Comparison of ENCODE assay signal across 15 cellular contexts in the genomic region with DNA sequence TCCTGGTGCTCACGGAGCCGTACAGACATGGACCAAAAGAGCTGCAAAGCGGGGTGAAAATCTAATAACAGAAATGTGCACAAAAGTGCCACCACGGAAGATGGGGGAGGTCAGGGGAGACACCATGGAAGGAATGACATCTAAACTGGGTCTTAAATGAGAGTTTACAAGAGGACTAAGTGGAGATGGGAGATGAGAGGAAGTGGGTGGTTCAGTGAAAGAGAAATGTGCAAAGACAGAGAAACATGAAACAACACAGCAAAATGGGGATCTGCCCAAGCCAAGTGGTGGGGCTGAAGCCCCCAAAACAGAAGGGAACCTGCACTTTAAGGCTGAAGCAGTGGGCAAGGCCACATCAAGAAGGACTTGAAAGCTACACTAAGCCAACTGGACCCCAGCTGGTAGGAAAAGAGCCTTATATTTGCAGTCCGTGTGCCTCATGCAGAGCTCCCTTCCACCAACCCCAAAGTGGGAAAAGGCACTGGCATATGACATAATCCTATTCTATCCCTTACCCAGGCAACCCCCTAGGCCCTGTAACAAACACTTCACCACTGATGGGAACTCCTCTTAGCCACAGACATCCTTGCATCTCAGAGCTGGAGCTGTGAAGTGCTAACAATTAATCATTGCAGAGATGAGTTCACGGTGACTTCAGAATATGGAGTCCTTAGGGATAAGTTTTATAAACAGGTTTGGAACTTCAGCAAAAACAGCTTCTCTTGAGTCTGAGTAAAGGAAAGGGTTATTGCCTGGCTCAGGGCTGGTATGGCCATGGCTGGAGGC.
A peak's percentile ranks its signal among the peaks of the same experiment; 100 is the strongest.
DNase-seq lines count a peak whose midpoint lies in the region; ATAC-seq, FAIRE-seq and TF ChIP-seq lines count a peak whose summit lies in the region.
"Had no signal": no experiment of that assay in that cellular context is flagged by ENCODE, and none has a peak within 500 bp of the region (broad histone marks: within the 10 kb centered on the region; RNA-seq: fewer than 3 reads in every experiment).

No MANE protein-coding gene starts in this region.

- no peaks in the 10 kb centered on the region for H3K9me3 ChIP-seq in effector memory CD4-positive, alpha-beta T cell (ENCODE audit: control insufficient read depth, low read length)
- no peaks in the 10 kb centered on the region for H3K9me3 ChIP-seq in upper lobe of right lung
- H3K9me3 ChIP-seq: BE2C, gastrocnemius medialis had no signal

- CTCF ChIA-PET in activated naive CD4-positive, alpha-beta T cell treated with anti-CD3 and anti-CD28 coated beads, Interleukin-2, amount 10 ng/mL, durations not matched to agents 7 days and 5 days (lab: Charles Lee): interaction anchor here (1.6 to 2.1 kb wide), 3 partner anchors 10 to 129 kb away, joined by 3 to 11 read pairs (median 6); no protein-coding TSS in a partner anchor

- TF ChIP-seq CTCF in upper lobe of right lung (IDR thresholded peaks at IDR 0.05) (no peak), GM10266 (IDR thresholded peaks at IDR 0.05; ENCODE audit: control insufficient read depth, insufficient read depth, low read depth, missing control alignments) (no peak)

- H3K27ac Mint-ChIP-seq in activated naive CD4-positive, alpha-beta T cell treated with anti-CD3 and anti-CD28 coated beads, Interleukin-2, amount 10 ng/mL, durations not matched to agents 7 days and 5 days: peak overlapping the region; percentile 76

- no peak for FAIRE-seq in RCC 7860 (lab: Jason Lieb, UNC)

- H3K36me3 ChIP-seq in effector memory CD4-positive, alpha-beta T cell (ENCODE audit: control insufficient read depth, insufficient read depth, low read length): no peaks in the 10 kb centered on the region
- H3K36me3 ChIP-seq in upper lobe of right lung: no peaks in the 10 kb centered on the region
- H3K36me3 ChIP-seq: BE2C, gastrocnemius medialis had no signal

- no peaks in the 10 kb centered on the region for H3K27me3 Mint-ChIP-seq in activated naive CD4-positive, alpha-beta T cell treated with anti-CD3 and anti-CD28 coated beads, Interleukin-2, amount 10 ng/mL, durations not matched to agents 7 days and 5 days
- H3K27me3 Mint-ChIP-seq: stimulated activated naive B cell treated with anti-CD40 and anti-IgM and Interleukin-4, amounts not matched to agents 10 μg/mL and 1 μg/mL and 100 μg/mL, for 72 hours had no signal

- H3K9me3 Mint-ChIP-seq in activated naive CD4-positive, alpha-beta T cell treated with anti-CD3 and anti-CD28 coated beads, Interleukin-2, amount 10 ng/mL, durations not matched to agents 7 days and 5 days: no peaks in the 10 kb centered on the region

- H3K4me1 Mint-ChIP-seq in activated naive CD4-positive, alpha-beta T cell treated with anti-CD3 and anti-CD28 coated beads, Interleukin-2, amount 10 ng/mL, durations not matched to agents 7 days and 5 days: peaks cover 94% of the 10 kb centered on the region

- no peak overlapping the region for H3K27ac ChIP-seq in effector memory CD4-positive, alpha-beta T cell (ENCODE audit: insufficient read depth, low read length, poor library complexity, severe bottlenecking)
- no peak overlapping the region for H3K27ac ChIP-seq in upper lobe of right lung

- intact Hi-C loops in upper lobe of right lung (cut with DNase I): no loop called here

- DNase-seq in activated naive CD4-positive, alpha-beta T cell treated with anti-CD3 and anti-CD28 coated beads, Interleukin-2, amount 10 ng/mL, durations not matched to agents 7 days and 5 days: peak; percentile 22
- DNase-seq in activated naive CD4-positive, alpha-beta T cell treated with anti-CD3 and anti-CD28 coated beads, Interleukin-2, amount 50 U/mL, for 16 hours: no peak
- DNase-seq in RCC 7860 (ENCODE audit: low spot score) (peak; percentile 43), upper lobe of right lung (peak; percentile 1), GM10266 (ENCODE audit: extremely low spot score) (no peak)
- no peak for DNase-seq in effector memory CD4-positive, alpha-beta T cell
- DNase-seq: BE2C; effector CD4-positive, alpha-beta T cell; gastrocnemius medialis; NCI-H2081 treated with DMSO at 0.1 percent for 48 hours; stimulated activated CD4-positive, alpha-beta T cell treated with anti-CD3 and anti-CD28 coated beads, Interleukin-2, amount 100 ng/mL, for 24 hours; stimulated activated naive B cell treated with anti-CD40 and anti-IgM and Interleukin-4, amounts not matched to agents 10 μg/mL and 1 μg/mL and 100 μg/mL, for 72 hours had no signal

- H3K36me3 Mint-ChIP-seq in activated naive CD4-positive, alpha-beta T cell treated with anti-CD3 and anti-CD28 coated beads, Interleukin-2, amount 10 ng/mL, durations not matched to agents 7 days and 5 days: peaks cover 4% of the 10 kb centered on the region
- H3K36me3 Mint-ChIP-seq: stimulated activated naive B cell treated with anti-CD40 and anti-IgM and Interleukin-4, amounts not matched to agents 10 μg/mL and 1 μg/mL and 100 μg/mL, for 72 hours had no signal

- peak overlapping the region; percentile 10 for H3K4me3 ChIP-seq in effector memory CD4-positive, alpha-beta T cell (ENCODE audit: insufficient read depth, low read depth, low read length, poor library complexity, severe bottlenecking)
- no peak overlapping the region for H3K4me3 ChIP-seq in upper lobe of right lung
- H3K4me3 ChIP-seq: gastrocnemius medialis, K562 had no signal

- H3K27me3 ChIP-seq in effector memory CD4-positive, alpha-beta T cell (replicated peaks; ENCODE audit: control insufficient read depth, insufficient read depth, low read length, poor library complexity, severe bottlenecking): no peaks in the 10 kb centered on the region
- H3K27me3 ChIP-seq in upper lobe of right lung: no peaks in the 10 kb centered on the region
- H3K27me3 ChIP-seq: BE2C, gastrocnemius medialis had no signal

- no peak for ATAC-seq in upper lobe of right lung
- no peak for ATAC-seq in GM19351 (IDR thresholded peaks at IDR 0.05; ENCODE audit: unreplicated experiment)
- no peak for ATAC-seq in HG02870 (IDR thresholded peaks at IDR 0.05; ENCODE audit: unreplicated experiment)
- ATAC-seq: gastrocnemius medialis had no signal

- H3K4me1 ChIP-seq in effector memory CD4-positive, alpha-beta T cell (ENCODE audit: control insufficient read depth, insufficient read depth, low read length, poor library complexity, severe bottlenecking): peaks cover 38% of the 10 kb centered on the region
- H3K4me1 ChIP-seq in upper lobe of right lung: peaks cover 23% of the 10 kb centered on the region
- H3K4me1 ChIP-seq: BE2C had no signal

- peak overlapping the region; percentile 19 for H3K4me3 Mint-ChIP-seq in activated naive CD4-positive, alpha-beta T cell treated with anti-CD3 and anti-CD28 coated beads, Interleukin-2, amount 10 ng/mL, durations not matched to agents 7 days and 5 days
- H3K4me3 Mint-ChIP-seq: stimulated activated naive B cell treated with anti-CD40 and anti-IgM and Interleukin-4, amounts not matched to agents 10 μg/mL and 1 μg/mL and 100 μg/mL, for 72 hours had no signal

Comparison
In these comparisons a context has a peak if more than half of its experiments do, and no peak if none do; other contexts are left out.
1. DNase-seq: peak in activated naive CD4-positive, alpha-beta T cell treated with anti-CD3 and anti-CD28 coated beads, Interleukin-2, amount 10 ng/mL, durations not matched to agents 7 days and 5 days (single experiment), RCC 7860 (single experiment) and upper lobe of right lung (single experiment); none in activated naive CD4-positive, alpha-beta T cell treated with anti-CD3 and anti-CD28 coated beads, Interleukin-2, amount 50 U/mL, for 16 hours (single experiment), effector memory CD4-positive, alpha-beta T cell (0 of 3) and GM10266 (single experiment).